Comparison of ENCODE assay signal across 7 cellular contexts in the genomic region with DNA sequence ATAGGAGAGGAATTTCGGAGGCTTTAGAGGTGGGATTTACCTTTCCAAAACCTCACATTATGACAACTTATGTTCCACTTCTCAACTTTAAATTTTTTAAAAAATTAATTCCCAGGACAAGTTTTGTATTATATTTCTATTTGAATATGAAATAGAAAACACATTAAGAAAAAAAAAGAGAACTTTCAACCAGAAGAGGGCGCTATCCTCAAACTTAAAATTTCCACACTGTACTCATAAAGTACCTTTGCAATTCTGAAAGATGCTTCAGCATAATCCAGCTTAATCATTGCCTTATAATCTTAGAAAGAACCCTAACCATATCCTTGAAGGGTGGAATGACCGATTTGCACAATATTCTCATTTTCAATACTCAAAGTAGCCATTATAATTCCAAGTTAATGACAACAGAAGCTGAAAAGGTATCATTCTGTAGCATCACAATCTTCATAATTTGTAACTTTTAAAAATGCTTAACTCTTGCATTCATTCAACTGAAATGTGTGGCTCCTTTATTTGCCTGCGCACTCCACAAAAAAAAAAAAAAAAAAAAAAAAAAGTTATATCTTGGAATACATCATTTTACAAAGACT.
DNase-seq lines count a peak whose midpoint lies in the region; ATAC-seq and TF ChIP-seq lines count a peak whose summit lies in the region.

No MANE protein-coding gene starts in this region.

- peak; percentile 22 for TF ChIP-seq CTCF in GM10248 (IDR thresholded peaks at IDR 0.05; ENCODE audit: control extremely low read depth, extremely low read depth, low read depth, missing control alignments)

- CTCF ChIA-PET in GM10248 (lab: Yijun Ruan, JAX) = interaction anchor here (0.6 to 10.9 kb wide), 11 partner anchors 14 to 869 kb away, joined by 3 to 241 read pairs (median 5); no protein-coding TSS in a partner anchor

- DNase-seq in GM10248 (ENCODE audit: extremely low spot score) (peak; percentile 6), NCI-H1417 treated with DMSO at 0.1 percent for 48 hours (lab: John Stamatoyannopoulos, UW) (peak; percentile 3), dedifferentiated amniotic fluid mesenchymal stem cell (ENCODE audit: extremely low spot score) (peak; percentile 58), pons (ENCODE audit: low spot score) (peak; percentile 35), NCI-H446 treated with DMSO at 0.1 percent for 48 hours (lab: John Stamatoyannopoulos, UW) (no peak), NCI-H2171 (lab: John Stamatoyannopoulos, UW) (no peak)

- POLR2A ChIA-PET in GM10248 (lab: Yijun Ruan, JAX) = no interaction called here

- no peak for ATAC-seq in HG02588 (IDR thresholded peaks at IDR 0.05; ENCODE audit: unreplicated experiment)

Comparison
In these comparisons a context has a peak if more than half of its experiments do, and no peak if none do; other contexts are left out.
1. DNase-seq: peak in GM10248 (single experiment), NCI-H1417 treated with DMSO at 0.1 percent for 48 hours (single experiment), dedifferentiated amniotic fluid mesenchymal stem cell (single experiment) and pons (single experiment); none in NCI-H446 treated with DMSO at 0.1 percent for 48 hours (single experiment) and NCI-H2171 (single experiment).